Comparison of ENCODE assay signal across 26 cellular contexts in the genomic region with DNA sequence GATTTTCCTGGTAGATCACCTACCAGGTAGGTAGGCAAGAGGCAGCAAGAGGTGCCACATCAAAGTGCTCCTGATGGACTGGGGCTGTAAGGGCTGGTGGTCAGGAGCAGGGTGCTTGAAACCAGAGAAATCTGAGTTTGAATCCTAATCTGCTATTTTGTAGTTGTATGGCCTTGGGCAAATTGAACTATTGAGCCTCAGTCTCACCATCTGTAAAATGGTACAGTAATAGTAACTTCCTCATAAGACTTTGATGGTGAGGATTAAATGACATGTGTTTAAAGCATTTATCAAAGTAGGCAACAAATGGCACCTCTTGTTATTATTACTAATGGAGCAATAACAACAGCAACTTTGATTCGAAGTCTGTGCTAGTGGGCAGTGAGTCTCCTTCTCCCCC. TPM values are rescaled to one million over a fixed set of nuclear protein-coding genes. Genes with fewer than 3 reads are reported as not detected.
A peak's percentile ranks its signal among the peaks of the same experiment; 100 is the strongest.
DNase-seq lines count a peak whose midpoint lies in the region; ATAC-seq and TF ChIP-seq lines count a peak whose summit lies in the region.
"Had no signal": no experiment of that assay in that cellular context is flagged by ENCODE, and none has a peak within 500 bp of the region (broad histone marks: within the 10 kb centered on the region; RNA-seq: fewer than 3 reads in every experiment).

No MANE protein-coding gene starts in this region.

- H3K27me3 ChIP-seq in heart left ventricle (no peaks in the 10 kb centered on the region), adrenal gland (no peaks in the 10 kb centered on the region), lower lobe of right lung (ENCODE audit: low read depth) (no peaks in the 10 kb centered on the region), stomach (no peaks in the 10 kb centered on the region)
- H3K27me3 ChIP-seq: brain microvascular endothelial cell, ovary, SJSA1, upper lobe of right lung had no signal

- ATAC-seq in heart left ventricle, result no peak
- ATAC-seq in Right ventricle myocardium inferior, result no peak
- no peak for ATAC-seq in lower lobe of right lung
- ATAC-seq: Panc1 had no signal

- H3K4me3 ChIP-seq in heart left ventricle (no peak overlapping the region), adrenal gland (no peak overlapping the region), lower lobe of right lung (no peak overlapping the region), stomach (no peak overlapping the region)
- H3K4me3 ChIP-seq: ovary, SJSA1, upper lobe of right lung had no signal

- TF ChIP-seq POLR2A in heart left ventricle (IDR thresholded peaks at IDR 0.05) (no peak), adrenal gland (IDR thresholded peaks at IDR 0.05) (no peak), stomach (IDR thresholded peaks at IDR 0.05) (no peak)

- no peaks in the 10 kb centered on the region for H3K9me3 ChIP-seq in heart left ventricle
- H3K9me3 ChIP-seq in adrenal gland (replicated peaks in 1 of 3), result no peaks in the 10 kb centered on the region
- no peaks in the 10 kb centered on the region for H3K9me3 ChIP-seq in lower lobe of right lung
- H3K9me3 ChIP-seq in stomach, result no peaks in the 10 kb centered on the region
- H3K9me3 ChIP-seq: ovary, SJSA1, upper lobe of right lung had no signal

- no peak for DNase-seq in heart left ventricle
- DNase-seq in Right ventricle myocardium inferior (ENCODE audit: missing footprints), result no peak
- DNase-seq in adrenal gland, result no peak
- no peak for DNase-seq in lower lobe of right lung
- DNase-seq in stomach, result no peak
- no peak for DNase-seq in midbrain (lab: John Stamatoyannopoulos, UW)
- DNase-seq in effector CD8-positive, alpha-beta T cell (lab: John Stamatoyannopoulos, UW), result no peak
- no peak for DNase-seq in activated T-cell treated with anti-CD3 and anti-CD28 coated beads, Interleukin-2, amount 50 U/mL, for 1 hour
- DNase-seq: 8988T; activated gamma-delta T cell treated with Interleukin-2 at 50 U/mL for 16 hours; brain microvascular endothelial cell; CD4-positive, alpha-beta memory T cell; effector memory CD8-positive, alpha-beta T cell; MM.1S; naive B cell; NCI-H1436; NCI-H2107; NCI-H510A; NK-92 treated with Interleukin-12 subunit alpha and Interleukin-12 subunit beta, amount 100 ng/mL, for 24 hours; stimulated activated CD4-positive, alpha-beta T cell treated with anti-CD3 and anti-CD28 coated beads, Interleukin-15, amount 100 ng/mL, for 24 hours; stimulated activated naive CD8-positive, alpha-beta T cell treated with anti-CD3 and anti-CD28 coated beads, Interleukin-15, amount 100 ng/mL, for 72 hours; T-helper 1 cell; upper lobe of right lung had no signal

- H3K4me1 ChIP-seq in heart left ventricle (peaks cover 3 to 65% (median 34%) of the 10 kb centered on the region in 12 donors), adrenal gland (replicated peaks in 1 of 2) (peaks cover 12 to 21% of the 10 kb centered on the region in 2 donors), lower lobe of right lung (peaks cover 44% of the 10 kb centered on the region), stomach (peaks cover 28 to 75% (median 60%) of the 10 kb centered on the region in 4 donors)

- intact Hi-C loops in heart left ventricle (cut with DNase I) (no loop called here), Right ventricle myocardium inferior (cut with DNase I) (no loop called here), adrenal gland (cut with DNase I) (no loop called here), lower lobe of right lung (cut with DNase I) (no loop called here), stomach (cut with DNase I; ENCODE audit: low total_unique reads) (no loop called here)

- peaks cover 0 to 45% (median 25%) of the 10 kb centered on the region in 9 donors for H3K36me3 ChIP-seq in heart left ventricle
- peaks cover 0 to 23% of the 10 kb centered on the region in 2 donors for H3K36me3 ChIP-seq in adrenal gland (replicated peaks in 1 of 2)
- peaks cover 65% of the 10 kb centered on the region for H3K36me3 ChIP-seq in lower lobe of right lung
- peaks cover 10 to 38% (median 31%) of the 10 kb centered on the region in 4 donors for H3K36me3 ChIP-seq in stomach
- H3K36me3 ChIP-seq: brain microvascular endothelial cell, ovary had no signal

- TF ChIP-seq EP300 in stomach (IDR thresholded peaks at IDR 0.05), result no peak

- TF ChIP-seq CTCF in heart left ventricle (IDR thresholded peaks at IDR 0.05), result no peak
- TF ChIP-seq CTCF in adrenal gland (IDR thresholded peaks at IDR 0.05), result no peak
- TF ChIP-seq CTCF in lower lobe of right lung (IDR thresholded peaks at IDR 0.05), result no peak
- TF ChIP-seq CTCF in stomach (IDR thresholded peaks at IDR 0.05), result no peak

- H3K27ac ChIP-seq in heart left ventricle (peak overlapping the region in 11 of 12 donors; percentile 40 to 76 (median 68)), adrenal gland (peak overlapping the region in 3 of 5 donors; percentile 10 to 85 (median 63)), lower lobe of right lung (peak overlapping the region; percentile 41), stomach (peak overlapping the region in 4 of 5 donors; percentile 38 to 75 (median 69))
- H3K27ac ChIP-seq: brain microvascular endothelial cell, ovary, SJSA1 had no signal

- 88 to 98% (median 94%) methylated on average over 1 of the region's 1 CpG for WGBS in heart left ventricle, 4 donors
- 86 to 100% (median 92%) methylated on average over 1 of the region's 1 CpG for WGBS in adrenal gland, 4 donors
- WGBS in stomach, 5 donors, result 93 to 100% (median 96%) methylated on average over 1 of the region's 1 CpG

RNA-seq across cellular contexts. Expression of a gene that starts 32.0 kb away (rescaled TPM):
- total RNA-seq in heart left ventricle (10 to 100 TPM; 12.2 to 72.6 (median 28.1) TPM), Right ventricle myocardium inferior (27.2 TPM), adrenal gland (10 to 100 TPM; 22.0 to 59.8 (median 34.5) TPM), lower lobe of right lung (59.2 TPM), stomach (100 to 1,000 TPM in 1 of 5 donors, 10 to 100 TPM in 4; 10.3 to 145 (median 21.6) TPM)
- polyA plus RNA-seq in heart left ventricle (10 to 100 TPM; 14.9 to 46.0 TPM), adrenal gland (10 to 100 TPM; 11.6 to 32.6 (median 12.4) TPM), stomach (10 to 100 TPM; 18.5 to 82.5 (median 41.5) TPM)
